ENCODE assay signal across 15 cellular contexts in genomic region chr16:23141033-23141432, GRCh38. TPM values are rescaled to one million over a fixed set of nuclear protein-coding genes. Genes with fewer than 3 reads are reported as not detected.
"Had no signal": no experiment of that assay in that cellular context is flagged by ENCODE, and none has a peak within 500 bp of the region (broad histone marks: within the 10 kb centered on the region; RNA-seq: fewer than 3 reads in every experiment).

No MANE protein-coding gene starts in this region.

- ATAC-seq: activated naive CD4-positive, alpha-beta T cell treated with anti-CD3 and anti-CD28 coated beads, Interleukin-2, amount 50 U/mL, for 72 hours; pancreas; stimulated activated effector memory CD8-positive, alpha-beta T cell treated with anti-CD3 and anti-CD28 coated beads, Interleukin-12 subunit alpha, Interleukin-12 subunit beta, amount 100 ng/mL, for 72 hours; T-helper 17 cell had no signal

- H3K36me3 ChIP-seq: brain microvascular endothelial cell, neural progenitor cell, pancreas had no signal

- H3K27ac ChIP-seq: brain microvascular endothelial cell, neural progenitor cell, pancreas had no signal

- H3K27me3 ChIP-seq: brain microvascular endothelial cell, neural progenitor cell, pancreas had no signal

- H3K4me3 ChIP-seq: lung, neural progenitor cell, pancreas had no signal

- H3K9me3 ChIP-seq: pancreas had no signal

- DNase-seq: activated CD4-positive, alpha-beta T cell treated with anti-CD3 and anti-CD28 coated beads, Interleukin-2, amount 50 U/mL, for 4 hours; activated CD4-positive, CD25-positive, alpha-beta regulatory T cell; activated effector memory CD4-positive, alpha-beta T cell treated with anti-CD3 and anti-CD28 coated beads, Interleukin-2, amount 50 U/mL, for 16 hours; activated T-cell treated with anti-CD3 and anti-CD28 coated beads, Interleukin-2, amount 50 U/mL, for 24 hours; amniotic stem cell; brain microvascular endothelial cell; midbrain; pancreas; retina; T-helper 17 cell had no signal

RNA-seq across cellular contexts. Expression of gene SCNN1G, which starts 41.5 kb away (rescaled TPM):
- total RNA-seq: activated naive CD4-positive, alpha-beta T cell treated with anti-CD3 and anti-CD28 coated beads, Interleukin-2, amount 50 U/mL, for 72 hours; kidney epithelial cell; T-helper 17 cell had no signal
